In the genomic region with DNA sequence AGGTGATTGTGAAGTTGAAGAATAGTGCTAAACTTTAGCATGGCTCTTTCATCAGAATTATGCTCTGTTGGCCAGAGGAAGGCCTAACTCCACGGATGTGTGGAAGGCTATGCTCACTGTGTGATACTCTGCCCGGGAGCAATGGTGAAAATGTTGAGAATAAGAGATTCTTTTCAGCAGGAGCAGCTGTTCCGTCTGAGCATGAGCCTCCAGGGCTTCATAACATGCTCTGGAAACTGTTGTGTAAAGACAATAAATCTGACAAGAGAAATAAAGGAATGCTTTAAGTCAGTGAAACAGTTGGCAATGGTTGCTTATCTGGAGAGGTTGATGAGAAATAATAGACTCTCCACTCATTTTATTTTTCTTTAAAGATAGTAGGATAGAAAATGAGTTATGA, we compare ENCODE assay signal across 20 cellular contexts.
"Had no signal": no experiment of that assay in that cellular context is flagged by ENCODE, and none has a peak within 500 bp of the region (broad histone marks: within the 10 kb centered on the region; RNA-seq: fewer than 3 reads in every experiment).

No MANE protein-coding gene starts in this region.

- H3K9me3 ChIP-seq: esophagus muscularis mucosa, lower lobe of right lung, pancreas, transverse colon, vagina had no signal

- H3K4me1 ChIP-seq: esophagus muscularis mucosa, lower lobe of right lung, neural progenitor cell, pancreas, transverse colon, vagina had no signal

- H3K9ac ChIP-seq: neural progenitor cell had no signal

- H3K4me2 ChIP-seq: neural progenitor cell had no signal

- ATAC-seq: activated T-cell treated with anti-CD3 and anti-CD28 coated beads, Interleukin-2, amount 50 U/mL, for 72 hours; left cardiac atrium; lower lobe of right lung; pancreas had no signal

- H3K27me3 ChIP-seq: esophagus muscularis mucosa, neural progenitor cell, pancreas, transverse colon, vagina had no signal

- DNase-seq: activated CD4-positive, alpha-beta T cell treated with anti-CD3 and anti-CD28 coated beads for 1 hour; activated effector memory CD4-positive, alpha-beta T cell treated with anti-CD3 and anti-CD28 coated beads, Interleukin-2, amount 50 U/mL, for 16 hours; activated naive CD4-positive, alpha-beta T cell treated with anti-CD3 and anti-CD28 coated beads, Interleukin-2, amount 50 U/mL, for 16 hours; activated T-cell treated with anti-CD3 and anti-CD28 coated beads, Interleukin-2, amount 50 U/mL, for 72 hours; cerebellar nuclear complex; effector CD4-positive, alpha-beta T cell; hippocampal formation; left cardiac atrium; lower lobe of right lung; naive B cell; pancreas; stimulated activated CD4-positive, alpha-beta T cell treated with anti-CD3 and anti-CD28 coated beads, Interleukin-2, amount 100 ng/mL, for 24 hours; SW 1271; T-helper 2 cell; transverse colon; WERI-Rb-1 had no signal

- H3K9me3 Mint-ChIP-seq: activated T-cell treated with anti-CD3 and anti-CD28 coated beads, Interleukin-2, amount 50 U/mL, for 72 hours; neural progenitor cell; stimulated activated naive CD8-positive, alpha-beta T cell treated with anti-CD3 and anti-CD28 coated beads, Interleukin-15, Interleukin-2, amounts not matched to agents 100 ng/mL and 50 ng/mL, for 24 hours had no signal

- H3K36me3 Mint-ChIP-seq: neural progenitor cell had no signal

- H3K27me3 Mint-ChIP-seq: stimulated activated naive CD8-positive, alpha-beta T cell treated with anti-CD3 and anti-CD28 coated beads, Interleukin-15, Interleukin-2, amounts not matched to agents 100 ng/mL and 50 ng/mL, for 24 hours had no signal

- H3K4me3 ChIP-seq: esophagus muscularis mucosa, lower lobe of right lung, neural progenitor cell, pancreas, transverse colon, vagina had no signal

- H3K27ac Mint-ChIP-seq: activated T-cell treated with anti-CD3 and anti-CD28 coated beads, Interleukin-2, amount 50 U/mL, for 72 hours; naive B cell; neural progenitor cell; stimulated activated naive CD8-positive, alpha-beta T cell treated with anti-CD3 and anti-CD28 coated beads, Interleukin-15, Interleukin-2, amounts not matched to agents 100 ng/mL and 50 ng/mL, for 24 hours had no signal

- H3K4me3 Mint-ChIP-seq: activated T-cell treated with anti-CD3 and anti-CD28 coated beads, Interleukin-2, amount 50 U/mL, for 72 hours; naive B cell; neural progenitor cell; stimulated activated naive CD8-positive, alpha-beta T cell treated with anti-CD3 and anti-CD28 coated beads, Interleukin-15, Interleukin-2, amounts not matched to agents 100 ng/mL and 50 ng/mL, for 24 hours had no signal

- H3K4me1 Mint-ChIP-seq: naive B cell, neural progenitor cell had no signal

- H3K27ac ChIP-seq: esophagus muscularis mucosa, lower lobe of right lung, neural progenitor cell, pancreas, transverse colon, vagina, WERI-Rb-1 had no signal

- H2AFZ ChIP-seq: neural progenitor cell had no signal

- H3K36me3 ChIP-seq: esophagus muscularis mucosa, lower lobe of right lung, neural progenitor cell, pancreas, transverse colon, vagina, WERI-Rb-1 had no signal
